Comparison of ENCODE assay signal across 8 cellular contexts in genomic region chr12:31896514-31897039, GRCh38.
DNase-seq lines count a peak whose midpoint lies in the region; ATAC-seq and TF ChIP-seq lines count a peak whose summit lies in the region.

No MANE protein-coding gene starts in this region.

- peak overlapping the region in 1 of 2 donors; percentile 56 for H3K4me3 Mint-ChIP-seq in CD14-positive monocyte

- peak overlapping the region; percentile 62 to 92 (median 77) for H3K27ac Mint-ChIP-seq in CD14-positive monocyte

- intact Hi-C loops in CD14-positive monocyte (cut with micrococcal nuclease): no loop called here

- H3K36me3 Mint-ChIP-seq in CD14-positive monocyte: peaks cover 9 to 13% of the 10 kb centered on the region in 2 donors

- TF ChIP-seq POLR2A in erythroblast (IDR thresholded peaks at IDR 0.05; ENCODE audit: low read length): peak; percentile 26

- H3K4me1 Mint-ChIP-seq in CD14-positive monocyte: peaks cover 47% of the 10 kb centered on the region

- no peak for TF ChIP-seq CTCF in CD14-positive monocyte (IDR thresholded peaks at IDR 0.05)

- peak; percentile 57 for DNase-seq in CD14-positive monocyte (ENCODE audit: low spot score)
- DNase-seq in HUDEP-2 (lab: John Stamatoyannopoulos, UW; ENCODE audit: unreplicated experiment in 76 of 76): peak in 71 of 76 experiments; percentile 10 to 96 (median 74)
- DNase-seq in activated CD4-positive, alpha-beta T cell treated with anti-CD3 and anti-CD28 coated beads, Interleukin-2, amount 50 U/mL, for 48 hours: peak; percentile 79 to 85
- peak; percentile 7 to 57 for DNase-seq in erythroblast (lab: John Stamatoyannopoulos, UW)
- DNase-seq in stimulated activated CD4-positive, alpha-beta T cell treated with anti-CD3 and anti-CD28 coated beads, Interleukin-1b, Interleukin-23, amount 100 ng/mL, for 4 hours (ENCODE audit: low read depth in 2 of 2): peak; percentile 45 to 85
- DNase-seq in NCI-H524 (lab: John Stamatoyannopoulos, UW): no peak
- no peak for DNase-seq in DMS53 (lab: John Stamatoyannopoulos, UW)

- peaks cover 0 to 2% (median 2%) of the 10 kb centered on the region in 3 donors for H3K27me3 Mint-ChIP-seq in CD14-positive monocyte (ENCODE audit: low read depth in 3 of 3)

- ATAC-seq in GM21390 (IDR thresholded peaks at IDR 0.05; ENCODE audit: unreplicated experiment): peak; percentile 99

- peaks cover 31 to 62% (median 56%) of the 10 kb centered on the region in 7 donors for H3K9me3 Mint-ChIP-seq in CD14-positive monocyte

Comparison
In these comparisons a context has a peak if more than half of its experiments do, and no peak if none do; other contexts are left out.
1. DNase-seq: peak in CD14-positive monocyte (single experiment), HUDEP-2 (71 of 76), activated CD4-positive, alpha-beta T cell treated with anti-CD3 and anti-CD28 coated beads, Interleukin-2, amount 50 U/mL, for 48 hours (2 of 2), erythroblast (2 of 2) and stimulated activated CD4-positive, alpha-beta T cell treated with anti-CD3 and anti-CD28 coated beads, Interleukin-1b, Interleukin-23, amount 100 ng/mL, for 4 hours (2 of 2); none in NCI-H524 (0 of 2) and DMS53 (single experiment).